ENCODE assay signal across 8 cellular contexts in the genomic region with DNA sequence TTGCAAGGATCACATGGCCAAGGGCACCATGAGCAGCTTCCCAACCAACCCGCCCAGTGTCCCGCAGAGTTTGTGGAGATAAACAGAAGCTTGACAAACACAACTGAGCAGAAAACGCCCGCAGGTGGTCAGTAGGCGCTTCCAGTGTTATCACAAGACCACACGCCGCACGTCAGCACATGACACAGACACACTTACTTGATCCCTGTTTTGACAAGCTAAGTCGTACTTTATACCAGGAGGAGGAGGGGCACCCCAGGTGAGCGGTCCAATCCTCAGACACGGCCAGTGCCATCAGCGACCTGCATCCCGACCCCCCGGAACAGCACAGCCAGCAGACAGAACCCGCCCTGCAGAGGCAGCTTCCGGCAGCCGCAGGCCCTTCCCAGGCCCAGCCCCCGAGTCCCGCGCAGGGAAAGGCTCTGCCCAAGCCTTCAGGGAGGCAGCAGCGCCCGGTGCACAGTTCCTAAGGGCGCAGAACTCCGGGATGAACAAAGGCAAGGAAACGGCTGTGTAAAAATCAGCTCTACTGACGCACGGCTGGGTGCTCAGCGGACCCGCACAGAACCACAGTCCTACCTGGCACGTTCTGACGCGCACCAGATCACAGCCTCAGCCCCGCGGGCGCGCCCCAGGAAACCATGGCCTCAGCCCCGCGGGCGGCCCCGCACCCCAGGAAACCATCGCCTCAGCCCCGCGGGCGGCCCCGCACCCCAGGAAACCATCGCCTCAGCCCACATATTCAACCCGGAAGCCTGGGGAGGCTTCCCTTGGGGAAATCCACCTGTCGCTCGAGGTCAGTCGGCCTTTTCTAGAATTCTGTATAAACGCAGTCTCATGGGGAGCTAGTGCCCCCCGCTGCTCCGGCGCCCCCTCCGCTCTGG.
A peak's percentile ranks its signal among the peaks of the same experiment; 100 is the strongest.
DNase-seq lines count a peak whose midpoint lies in the region; ATAC-seq and TF ChIP-seq lines count a peak whose summit lies in the region.

No MANE protein-coding gene starts in this region.

- peak; percentile 38 for TF ChIP-seq POLR2A in GM18951 (IDR thresholded peaks at IDR 0.05; ENCODE audit: extremely low read depth, insufficient read depth, insufficient read length)

- in situ Hi-C loops in GM18951 (cut with MboI; ENCODE audit: low sequenced_read_pairs, unreplicated experiment), result no loop called here

- H3K4me3 Mint-ChIP-seq in central memory CD8-positive, alpha-beta T cell, result peak overlapping the region; percentile 62

- H3K27me3 Mint-ChIP-seq in central memory CD8-positive, alpha-beta T cell, result no peaks in the 10 kb centered on the region

- no peaks in the 10 kb centered on the region for H3K9me3 Mint-ChIP-seq in central memory CD8-positive, alpha-beta T cell

- peaks cover 51% of the 10 kb centered on the region for H3K4me1 Mint-ChIP-seq in central memory CD8-positive, alpha-beta T cell

- H3K36me3 Mint-ChIP-seq in central memory CD8-positive, alpha-beta T cell (ENCODE audit: insufficient read depth), result peaks cover 19% of the 10 kb centered on the region

- ATAC-seq in central memory CD8-positive, alpha-beta T cell (replicated peaks; ENCODE audit: extremely low read depth, poor library complexity, severe bottlenecking), result peak; percentile 62
- ATAC-seq in GM21737 (IDR thresholded peaks at IDR 0.05; ENCODE audit: unreplicated experiment), result no peak

- DNase-seq in T-helper 22 cell (ENCODE audit: low read depth), result peak; percentile 79
- peak; percentile 73 to 82 for DNase-seq in central memory CD8-positive, alpha-beta T cell (ENCODE audit: low spot score in 2 of 2)
- peak; percentile 15 for DNase-seq in stimulated activated CD4-positive, alpha-beta T cell treated with anti-CD3 and anti-CD28 coated beads, Interleukin-2, amount 100 ng/mL, for 4 hours (ENCODE audit: low read depth)
- no peak for DNase-seq in NK-92 (lab: John Stamatoyannopoulos, UW; ENCODE audit: unreplicated experiment)
- DNase-seq in NCI-H187 (lab: John Stamatoyannopoulos, UW), result no peak
- DNase-seq in HuH-7 (ENCODE audit: low spot score), result no peak

- peak overlapping the region; percentile 84 for H3K27ac Mint-ChIP-seq in central memory CD8-positive, alpha-beta T cell (ENCODE audit: low read depth)

Comparison
In these comparisons a context has a peak if more than half of its experiments do, and no peak if none do; other contexts are left out.
1. DNase-seq: peak in T-helper 22 cell (single experiment), central memory CD8-positive, alpha-beta T cell (2 of 2) and stimulated activated CD4-positive, alpha-beta T cell treated with anti-CD3 and anti-CD28 coated beads, Interleukin-2, amount 100 ng/mL, for 4 hours (single experiment); none in NK-92 (single experiment), NCI-H187 (0 of 2) and HuH-7 (single experiment).